ENCODE assay signal across 30 cellular contexts in the genomic region with DNA sequence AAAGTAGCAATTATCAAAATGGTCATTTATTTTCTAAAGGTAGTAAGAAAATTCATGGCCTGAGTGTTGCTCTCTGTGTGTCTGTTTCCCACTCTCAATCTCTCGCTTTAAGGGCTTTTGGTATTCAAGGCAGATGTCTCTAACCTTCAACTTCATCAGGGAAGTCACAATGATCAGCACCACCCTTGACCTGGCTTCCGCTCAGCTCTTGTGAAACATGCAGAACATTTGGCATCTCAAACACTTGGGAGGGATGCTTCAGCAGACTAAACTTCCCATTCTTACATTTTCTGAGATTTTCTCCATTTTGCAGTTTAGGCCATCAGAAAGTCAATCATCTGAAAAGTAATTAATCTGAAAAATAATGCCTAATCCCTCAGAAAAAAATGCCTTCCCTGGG.
"Had no signal": no experiment of that assay in that cellular context is flagged by ENCODE, and none has a peak within 500 bp of the region (broad histone marks: within the 10 kb centered on the region; RNA-seq: fewer than 3 reads in every experiment).

No MANE protein-coding gene starts in this region.

- H3K9me3 Mint-ChIP-seq: activated CD4-positive, alpha-beta memory T cell treated with anti-CD3 and anti-CD28 coated beads for 36 hours; activated CD4-positive, alpha-beta T cell treated with anti-CD3 and anti-CD28 coated beads, Interleukin-2, amount 10 ng/mL, durations not matched to agents 24 days and 14 days; activated naive CD4-positive, alpha-beta T cell treated with anti-CD3 and anti-CD28 coated beads, Interleukin-2, amount 10 ng/mL, durations not matched to agents 7 days and 5 days; activated naive CD4-positive, alpha-beta T cell treated with anti-CD3 and anti-CD28 coated beads, Interleukin-2, amount 50 U/mL, for 72 hours; activated T-cell treated with anti-CD3 and anti-CD28 coated beads, Interleukin-2, amount 50 U/mL, for 72 hours; effector memory CD8-positive, alpha-beta T cell had no signal

- H3K4me1 Mint-ChIP-seq: T-helper 17 cell had no signal

- H3K27me3 Mint-ChIP-seq: activated CD4-positive, alpha-beta memory T cell treated with anti-CD3 and anti-CD28 coated beads for 36 hours; activated CD4-positive, alpha-beta T cell treated with anti-CD3 and anti-CD28 coated beads for 36 hours; activated CD4-positive, alpha-beta T cell treated with anti-CD3 and anti-CD28 coated beads, Interleukin-2, amount 10 ng/mL, durations not matched to agents 24 days and 14 days; activated CD8-positive, alpha-beta memory T cell treated with anti-CD3 and anti-CD28 coated beads, Interleukin-2, amount 10 ng/mL, durations not matched to agents 7 days and 5 days; effector memory CD8-positive, alpha-beta T cell; T-helper 17 cell had no signal

- H3K4me3 ChIP-seq: esophagus squamous epithelium, gastroesophageal sphincter had no signal

- H3K36me3 ChIP-seq: brain microvascular endothelial cell, esophagus squamous epithelium, gastroesophageal sphincter had no signal

- H3K27ac Mint-ChIP-seq: activated CD4-positive, alpha-beta memory T cell treated with anti-CD3 and anti-CD28 coated beads for 36 hours; activated CD4-positive, alpha-beta T cell treated with anti-CD3 and anti-CD28 coated beads for 36 hours; activated CD4-positive, alpha-beta T cell treated with anti-CD3 and anti-CD28 coated beads, Interleukin-2, amount 10 ng/mL, durations not matched to agents 24 days and 14 days; activated CD8-positive, alpha-beta memory T cell treated with anti-CD3 and anti-CD28 coated beads, Interleukin-2, amount 10 ng/mL, durations not matched to agents 7 days and 5 days; activated CD8-positive, alpha-beta T cell treated with anti-CD3 and anti-CD28 coated beads, Interleukin-2, amount 10 ng/mL, durations not matched to agents 7 days and 5 days; activated naive CD4-positive, alpha-beta T cell treated with anti-CD3 and anti-CD28 coated beads, Interleukin-2, amount 10 ng/mL, durations not matched to agents 7 days and 5 days; activated naive CD4-positive, alpha-beta T cell treated with anti-CD3 and anti-CD28 coated beads, Interleukin-2, amount 50 U/mL, for 72 hours; activated T-cell treated with anti-CD3 and anti-CD28 coated beads, Interleukin-2, amount 50 U/mL, for 72 hours; T-helper 17 cell had no signal

- H3K36me3 Mint-ChIP-seq: activated naive CD4-positive, alpha-beta T cell treated with anti-CD3 and anti-CD28 coated beads, Interleukin-2, amount 10 ng/mL, durations not matched to agents 7 days and 5 days; activated naive CD4-positive, alpha-beta T cell treated with anti-CD3 and anti-CD28 coated beads, Interleukin-2, amount 50 U/mL, for 72 hours had no signal

- H3K4me1 ChIP-seq: gastroesophageal sphincter had no signal

- H3K4me3 Mint-ChIP-seq: activated CD4-positive, alpha-beta memory T cell treated with anti-CD3 and anti-CD28 coated beads for 36 hours; activated CD4-positive, alpha-beta T cell treated with anti-CD3 and anti-CD28 coated beads for 36 hours; activated CD4-positive, alpha-beta T cell treated with anti-CD3 and anti-CD28 coated beads, Interleukin-2, amount 10 ng/mL, durations not matched to agents 24 days and 14 days; activated CD8-positive, alpha-beta memory T cell treated with anti-CD3 and anti-CD28 coated beads, Interleukin-2, amount 10 ng/mL, durations not matched to agents 7 days and 5 days; activated CD8-positive, alpha-beta T cell treated with anti-CD3 and anti-CD28 coated beads, Interleukin-2, amount 10 ng/mL, durations not matched to agents 7 days and 5 days; activated naive CD4-positive, alpha-beta T cell treated with anti-CD3 and anti-CD28 coated beads, Interleukin-2, amount 10 ng/mL, durations not matched to agents 7 days and 5 days; activated T-cell treated with anti-CD3 and anti-CD28 coated beads, Interleukin-2, amount 50 U/mL, for 72 hours; effector memory CD8-positive, alpha-beta T cell; T-helper 17 cell had no signal

- H3K9me3 ChIP-seq: esophagus squamous epithelium, gastroesophageal sphincter had no signal

- DNase-seq: activated CD4-positive, alpha-beta memory T cell treated with anti-CD3 and anti-CD28 coated beads for 36 hours; activated CD4-positive, alpha-beta T cell treated with anti-CD3 and anti-CD28 coated beads for 36 hours; activated CD4-positive, alpha-beta T cell treated with anti-CD3 and anti-CD28 coated beads, Interleukin-2, amount 10 ng/mL, durations not matched to agents 24 days and 14 days; activated CD4-positive, CD25-positive, alpha-beta regulatory T cell; activated CD4-positive, CD25-positive, alpha-beta regulatory T cell treated with anti-CD3 and anti-CD28 coated beads, Interleukin-2, amount 50 U/mL, for 72 hours; activated CD8-positive, alpha-beta memory T cell treated with anti-CD3 and anti-CD28 coated beads, Interleukin-2, amount 10 ng/mL, durations not matched to agents 7 days and 5 days; activated CD8-positive, alpha-beta memory T cell treated with anti-CD3 and anti-CD28 coated beads, Interleukin-2, amount 50 U/mL, for 4 hours; activated CD8-positive, alpha-beta T cell treated with anti-CD3 and anti-CD28 coated beads, Interleukin-2, amount 10 ng/mL, durations not matched to agents 7 days and 5 days; activated gamma-delta T cell; activated naive CD4-positive, alpha-beta T cell; activated naive CD4-positive, alpha-beta T cell treated with anti-CD3 and anti-CD28 coated beads, Interleukin-2, amount 10 ng/mL, durations not matched to agents 7 days and 5 days; activated T-cell treated with anti-CD3 and anti-CD28 coated beads, Interleukin-2, amount 50 U/mL, for 1 hour; activated T-cell treated with anti-CD3 and anti-CD28 coated beads, Interleukin-2, amount 50 U/mL, for 72 hours; amniotic stem cell; anterior cingulate cortex; brain microvascular endothelial cell; caudate nucleus; cortex of kidney; dermis blood vessel endothelial cell; effector CD4-positive, alpha-beta T cell; effector memory CD8-positive, alpha-beta T cell; erythroblast; esophagus squamous epithelium; foreskin melanocyte; T-helper 1 cell; T-helper 17 cell had no signal

- H3K27me3 ChIP-seq: esophagus squamous epithelium, gastroesophageal sphincter had no signal

- ATAC-seq: activated CD4-positive, alpha-beta T cell treated with anti-CD3 and anti-CD28 coated beads for 36 hours; activated CD8-positive, alpha-beta memory T cell treated with anti-CD3 and anti-CD28 coated beads, Interleukin-2, amount 10 ng/mL, durations not matched to agents 7 days and 5 days; activated CD8-positive, alpha-beta T cell treated with anti-CD3 and anti-CD28 coated beads, Interleukin-2, amount 10 ng/mL, durations not matched to agents 7 days and 5 days; activated naive CD4-positive, alpha-beta T cell treated with anti-CD3 and anti-CD28 coated beads, Interleukin-2, amount 50 U/mL, for 72 hours; activated T-cell treated with anti-CD3 and anti-CD28 coated beads, Interleukin-2, amount 50 U/mL, for 72 hours; effector memory CD8-positive, alpha-beta T cell; gastroesophageal sphincter; T-helper 17 cell had no signal

- FAIRE-seq: astrocyte, colon had no signal
